18 cellular contexts compared by ENCODE assay signal in genomic region chr2:120707816-120708215, GRCh38. TPM values are rescaled to one million over a fixed set of nuclear protein-coding genes. Genes with fewer than 3 reads are reported as not detected.
DNase-seq lines count a peak whose midpoint lies in the region; ATAC-seq, FAIRE-seq and TF ChIP-seq lines count a peak whose summit lies in the region.
"Had no signal": no experiment of that assay in that cellular context is flagged by ENCODE, and none has a peak within 500 bp of the region (broad histone marks: within the 10 kb centered on the region; RNA-seq: fewer than 3 reads in every experiment).

No MANE protein-coding gene starts in this region.

- WGBS in H1 (ENCODE audit: extremely low coverage in 1 of 2, insufficient coverage in 1 of 2, insufficient read length in 1 of 2, insufficient replicate concordance in 2 of 2, low coverage in 1 of 2, low lambda C conversion rate in 2 of 2, missing lambda C conversion rate in 1 of 2), 2 experiments: 86% methylated on average over 3 of the region's 3 CpGs; no CpG with 5 or more reads in 1 of the 2 experiments
- 83 to 93% (median 88%) methylated on average over 3 of the region's 3 CpGs for WGBS in spleen, 5 donors
- WGBS in transverse colon (ENCODE audit: low coverage in 1 of 2), 2 donors: 86 to 100% methylated on average over 1 to 3 of the region's 3 CpGs

- H2AFZ ChIP-seq in H1 (ENCODE audit: low read length): no peak overlapping the region

- no peaks in the 10 kb centered on the region for H4K20me1 ChIP-seq in H1 (replicated peaks in 1 of 2; ENCODE audit: control insufficient read depth in 1 of 2, insufficient read depth in 2 of 2, low read length in 2 of 2)

- H2BK120ac ChIP-seq in H1 (replicated peaks; ENCODE audit: low read depth, low read length): no peak overlapping the region

- H3K23ac ChIP-seq in H1 (ENCODE audit: insufficient read length): no peak overlapping the region

- H3K9ac ChIP-seq in H1 (replicated peaks in 1 of 4; ENCODE audit: extremely low read depth in 1 of 4, low read depth in 3 of 4, low read length in 3 of 4): no peak overlapping the region
- H3K9ac ChIP-seq: KMS-11 had no signal

- H3K9me3 ChIP-seq in H1 (ENCODE audit: insufficient read depth in 2 of 2, low read depth in 1 of 2, low read length in 1 of 2) (no peaks in the 10 kb centered on the region), spleen (no peaks in the 10 kb centered on the region), transverse colon (no peaks in the 10 kb centered on the region)
- H3K9me3 ChIP-seq: A549, BE2C had no signal

- no peak for TF ChIP-seq POLR2A in H1 (IDR thresholded peaks at IDR 0.05; ENCODE audit: control extremely low read depth in 1 of 2, low read depth in 2 of 2, low read length in 2 of 2)
- no peak for TF ChIP-seq POLR2A in spleen (IDR thresholded peaks at IDR 0.05)
- TF ChIP-seq POLR2A in transverse colon (IDR thresholded peaks at IDR 0.05): no peak

- peak overlapping the region; percentile 53; the same call in 1 of the 2 replicates for H2BK12ac ChIP-seq in H1 (ENCODE audit: low read depth, low read length)

- peaks cover 0 to 25% (median 11%) of the 10 kb centered on the region in 4 experiments; a peak in 5 of 7 replicates for H3K27me3 ChIP-seq in H1 (replicated peaks in 1 of 4; ENCODE audit: control insufficient read depth in 3 of 4, extremely low read depth in 1 of 4, insufficient read depth in 3 of 4, low read length in 3 of 4)
- peaks cover 0 to under 1% (median 0%) of the 10 kb centered on the region in 7 donors for H3K27me3 ChIP-seq in spleen (replicated peaks in 1 of 7)
- H3K27me3 ChIP-seq in transverse colon: no peaks in the 10 kb centered on the region
- H3K27me3 ChIP-seq: BE2C had no signal

- H3K36me3 ChIP-seq in H1 (ENCODE audit: control insufficient read depth in 2 of 4, insufficient read depth in 4 of 4, low read length in 3 of 4) (no peaks in the 10 kb centered on the region), spleen (no peaks in the 10 kb centered on the region), transverse colon (no peaks in the 10 kb centered on the region)
- H3K36me3 ChIP-seq: BE2C had no signal

- H3K27ac ChIP-seq in H1 (ENCODE audit: low read depth, low read length) (no peak overlapping the region), spleen (no peak overlapping the region), transverse colon (no peak overlapping the region)
- H3K27ac ChIP-seq: A549, C4-2B, KMS-11 had no signal

- H3K79me1 ChIP-seq in H1 (ENCODE audit: low read depth, low read length): no peaks in the 10 kb centered on the region

- H4K5ac ChIP-seq in H1 (ENCODE audit: insufficient read length, low read depth, low read length): no peak overlapping the region

- H3K56ac ChIP-seq in H1 (replicated peaks; ENCODE audit: insufficient read length, low read depth, low read length): no peak overlapping the region

- ATAC-seq in HG03159 (IDR thresholded peaks at IDR 0.05; ENCODE audit: unreplicated experiment): no peak
- ATAC-seq: A549; CD8-positive, alpha-beta T cell had no signal

- no peak overlapping the region for H3K4me3 ChIP-seq in H1 (ENCODE audit: extremely low read depth in 1 of 4, insufficient read depth in 2 of 4, low read depth in 3 of 4, low read length in 4 of 4)
- no peak overlapping the region for H3K4me3 ChIP-seq in spleen
- H3K4me3 ChIP-seq in transverse colon: no peak overlapping the region
- H3K4me3 ChIP-seq: A549 had no signal

- H3K9me3 Mint-ChIP-seq in HFFc6: no peaks in the 10 kb centered on the region
- H3K9me3 Mint-ChIP-seq: CD8-positive, alpha-beta T cell had no signal

- H2AK5ac ChIP-seq in H1 (ENCODE audit: low read depth, low read length): peak overlapping the region; percentile 47

- 0 out of 2 replicates have a peak overlapping the region, but pooled peaks have one; percentile 14 for H3K18ac ChIP-seq in H1 (ENCODE audit: extremely low read depth, low read length)

- no peak overlapping the region; the same call in 1 of the 2 replicates for H3K27ac Mint-ChIP-seq in HFFc6
- H3K27ac Mint-ChIP-seq: CD8-positive, alpha-beta T cell had no signal

- H3K4me2 ChIP-seq in H1 (ENCODE audit: insufficient read depth in 1 of 2, low read depth in 2 of 2, low read length in 2 of 2): no peak overlapping the region
- H3K4me2 ChIP-seq: A549, KMS-11 had no signal

- no peak for TF ChIP-seq RAD21 in H1 (IDR thresholded peaks at IDR 0.05 in 1 of 2, conservative IDR thresholded peaks at IDR 0.05 in 1 of 2; ENCODE audit: low read depth in 2 of 2, low read length in 2 of 2)

- no peak for TF ChIP-seq CTCF in HFFc6 (IDR thresholded peaks at IDR 0.05)
- no peak for TF ChIP-seq CTCF in H1 (IDR thresholded peaks at IDR 0.05; ENCODE audit: control extremely low read depth in 1 of 3, insufficient read depth in 1 of 3, low read depth in 1 of 3, low read length in 3 of 3)
- TF ChIP-seq CTCF in spleen (IDR thresholded peaks at IDR 0.05 in 8 of 11, conservative IDR thresholded peaks at IDR 0.05 in 3 of 11): no peak
- no peak for TF ChIP-seq CTCF in transverse colon (IDR thresholded peaks at IDR 0.05)

- no peak for TF ChIP-seq EP300 in H1 (IDR thresholded peaks at IDR 0.05; ENCODE audit: borderline replicate concordance in 1 of 2, low read depth in 2 of 2, low read length in 2 of 2)
- no peak for TF ChIP-seq EP300 in transverse colon (IDR thresholded peaks at IDR 0.05; ENCODE audit: low read depth)

- no peak overlapping the region for H3K4ac ChIP-seq in H1 (replicated peaks; ENCODE audit: insufficient read length, low read depth, low read length)

- POLR2A ChIA-PET in H1 (lab: Charles Lee; ENCODE audit: partially characterized antibody): interaction anchor here (1.6 kb wide), 1 partner anchor 367 kb away, joined by 6 read pairs; no protein-coding TSS in a partner anchor

- in situ Hi-C loops in transverse colon (cut with MboI; ENCODE audit: low pct_ligation_motif_present in 1 of 4, low pct_unique_long_range_greater_than_20kb in 1 of 4, low sequenced_read_pairs in 3 of 4): no loop called here

- peak overlapping the region; percentile 28 for H4K91ac ChIP-seq in H1 (replicated peaks; ENCODE audit: insufficient read length, low read length)

- CTCF ChIA-PET in H1 (lab: Charles Lee; ENCODE audit: partially characterized antibody): interaction anchor here (0.7 to 2.1 kb wide), 5 partner anchors 12 to 364 kb away, joined by 3 to 11 read pairs (median 7); no protein-coding TSS in a partner anchor

- H3K14ac ChIP-seq in H1 (ENCODE audit: insufficient read length): no peak overlapping the region

- H3K4me3 Mint-ChIP-seq in HFFc6: no peak overlapping the region
- H3K4me3 Mint-ChIP-seq: CD8-positive, alpha-beta T cell had no signal

- intact Hi-C loops in spleen (cut with DNase I; ENCODE audit: low total_unique reads): no loop called here
- intact Hi-C loops in transverse colon (cut with DNase I; ENCODE audit: low total_unique reads): no loop called here

- H2BK5ac ChIP-seq in H1 (ENCODE audit: low read depth, low read length): no peak overlapping the region; the same call in 1 of the 2 replicates

- H3K79me2 ChIP-seq in H1 (ENCODE audit: control insufficient read depth in 1 of 2, insufficient read depth in 2 of 2, low read length in 2 of 2): no peaks in the 10 kb centered on the region

- FAIRE-seq in H1 (lab: Jason Lieb, UNC): no peak
- FAIRE-seq: A549, D721Med, H54 had no signal

- H3K4me1 ChIP-seq in H1 (replicated peaks in 1 of 4; ENCODE audit: control insufficient read depth in 3 of 4, insufficient read depth in 4 of 4, low read length in 3 of 4): peaks cover 10 to 26% (median 20%) of the 10 kb centered on the region in 4 experiments
- H3K4me1 ChIP-seq in spleen: peaks cover 0 to 23% (median 5%) of the 10 kb centered on the region in 6 donors
- H3K4me1 ChIP-seq in transverse colon: no peaks in the 10 kb centered on the region
- H3K4me1 ChIP-seq: BE2C had no signal

- no peaks in the 10 kb centered on the region for H3K23me2 ChIP-seq in H1 (ENCODE audit: low read depth, low read length)

- H2BK15ac ChIP-seq in H1 (ENCODE audit: low read length): 0 out of 2 replicates have a peak overlapping the region, but pooled peaks have one; percentile 65

- peaks cover 64% of the 10 kb centered on the region for H3K4me1 Mint-ChIP-seq in HFFc6 (ENCODE audit: low read depth)

- peak overlapping the region; percentile 43 for H2BK20ac ChIP-seq in H1 (ENCODE audit: low read length)

- no peak overlapping the region for H4K8ac ChIP-seq in H1 (ENCODE audit: extremely low read depth, insufficient read depth, low read length)

- H3K27me3 Mint-ChIP-seq in HFFc6 (ENCODE audit: insufficient read depth): no peaks in the 10 kb centered on the region; the same call in 1 of the 2 replicates

- no peaks in the 10 kb centered on the region for H3K36me3 Mint-ChIP-seq in HFFc6 (ENCODE audit: low read depth)
- H3K36me3 Mint-ChIP-seq: CD8-positive, alpha-beta T cell had no signal

- DNase-seq in ELR (ENCODE audit: low read depth) (peak; percentile 55), HFFc6 (peak; percentile 33), H1 (ENCODE audit: low read depth in 1 of 2, low spot score in 2 of 2) (no peak), spleen (peak; percentile 23), amniotic stem cell (lab: John Stamatoyannopoulos, UW) (no peak), transverse colon (no peak)
- DNase-seq in activated naive CD4-positive, alpha-beta T cell treated with anti-CD3 and anti-CD28 coated beads, Interleukin-2, amount 50 U/mL, for 16 hours: no peak
- DNase-seq: BE2C; CD8-positive, alpha-beta T cell; COR-L47; DMS153; DMS79 treated with DMSO at 0.1 percent for 48 hours had no signal

TF ChIP-seq in H1, 55 proteins besides CTCF, POLR2A, EP300 and RAD21 (continues in another document):
- TF ChIP-seq NANOG (IDR thresholded peaks at IDR 0.05; ENCODE audit: insufficient read depth, low read depth, low read length, poor library complexity, severe bottlenecking) (no peak), RBBP5 (IDR thresholded peaks at IDR 0.05; ENCODE audit: borderline replicate concordance, low read depth, low read length) (no peak), MAFK (IDR thresholded peaks at IDR 0.05; ENCODE audit: low read depth, low read length) (no peak), SAP30 (IDR thresholded peaks at IDR 0.05; ENCODE audit: insufficient read depth, insufficient replicate concordance, low read length) (no peak), ZNF274 (IDR thresholded peaks at IDR 0.05; ENCODE audit: borderline replicate concordance, extremely low read depth, low read length) (no peak)

RNA-seq across cellular contexts. Expression of gene GLI2, which starts 27.9 kb away (rescaled TPM):
- total RNA-seq in HFFc6 (2021; fragmentation: NEBNext Ultra II Directional; extraction: Animal tissue kit (Norgen Biotek cat#: 25700)): 10 to 100 TPM; 40.2 to 46.1 (median 41.9) TPM
- total RNA-seq in H1 (2021; fragmentation: NEBNext Ultra II Directional; extraction: Animal tissue kit (Norgen Biotek cat#: 25700)): 46.9 and 49.8 TPM in 2 replicates
- polyA plus RNA-seq in H1 (2011; rRNA removed) (18.4 and 28.8 TPM in 2 replicates), spleen (under 1 TPM; 0.22 to 0.32 (median 0.23) TPM)
- polyA plus RNA-seq in H1 (2011; cell fraction: cytosol; rRNA removed): 12.7 TPM
- 59.5 TPM for polyA plus RNA-seq in H1 (2011; cell fraction: nucleus; rRNA removed)
- polyA plus RNA-seq in H1 (2012, experiment 1 of 2): 17.6 to 27.8 TPM (median 24.7 TPM) in 4 replicates
- polyA plus RNA-seq in H1 (2012, experiment 2 of 2): 9.7 TPM
- 17.1 TPM for polyA plus RNA-seq in H1 (2013, experiment 1 of 2)
- polyA plus RNA-seq in H1 (2013, experiment 2 of 2): 16.9 TPM
- polyA minus RNA-seq in H1 (2011; rRNA and poly(A)+ RNA removed): 17.2 and 19.9 TPM in 2 replicates
- 23.0 TPM for polyA minus RNA-seq in H1 (2011; cell fraction: cytosol; rRNA and poly(A)+ RNA removed)
- 42.4 TPM for polyA minus RNA-seq in H1 (2011; cell fraction: nucleus; rRNA and poly(A)+ RNA removed)
- total RNA-seq in spleen (10 to 100 TPM in 1 of 7 donors, 1 to 10 TPM in 5, under 1 TPM in 1; 0.51 to 10.6 (median 1.7) TPM), transverse colon (10 to 100 TPM in 1 of 4 donors, 1 to 10 TPM in 3; 1.1 to 15.1 (median 4.2) TPM)
- total RNA-seq: CD8-positive, alpha-beta T cell had no signal

Comparison
In these comparisons a context has a peak if more than half of its experiments do, and no peak if none do; other contexts are left out.
1. DNase-seq: peak in ELR (single experiment), HFFc6 (single experiment) and spleen (single experiment); none in H1 (0 of 2), amniotic stem cell (single experiment), transverse colon (single experiment) and activated naive CD4-positive, alpha-beta T cell treated with anti-CD3 and anti-CD28 coated beads, Interleukin-2, amount 50 U/mL, for 16 hours (single experiment).